In the genomic region with DNA sequence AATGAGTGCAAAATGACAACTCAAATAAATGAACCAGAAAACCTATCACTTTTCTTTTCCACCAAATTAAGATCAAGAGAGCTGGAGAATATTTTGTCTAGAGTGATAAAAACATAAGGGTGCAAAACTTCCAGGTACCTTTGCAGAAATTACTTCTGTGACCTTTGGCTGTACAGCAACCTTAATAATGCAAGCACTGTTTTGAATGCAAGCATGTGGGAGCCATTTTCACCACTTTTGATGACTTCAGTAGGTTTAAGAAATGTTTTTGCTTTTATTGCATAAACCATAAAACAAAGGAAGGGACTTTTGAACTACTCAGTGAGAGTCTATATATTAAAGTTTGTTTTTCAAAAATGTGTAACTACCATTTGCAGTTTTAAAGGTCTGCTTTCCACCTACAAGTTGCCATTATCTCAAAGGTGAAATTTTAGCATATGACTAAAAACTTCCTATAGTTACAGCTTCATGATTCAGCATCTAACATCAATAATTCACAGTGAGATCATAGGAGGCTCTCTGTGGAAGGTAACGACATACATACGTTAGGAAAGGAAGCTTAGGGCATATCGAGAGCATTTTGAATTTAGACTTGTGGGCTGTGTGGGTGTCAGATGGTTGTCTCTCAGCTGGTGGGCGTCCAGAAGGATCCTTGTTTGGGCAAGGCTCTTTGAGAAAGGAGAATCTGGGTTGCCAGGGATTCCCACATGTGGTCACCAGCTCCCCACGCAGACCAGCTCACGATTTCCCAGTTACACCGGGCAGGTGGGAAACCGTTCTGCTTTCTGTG, we compare ENCODE assay signal across 8 cellular contexts. TPM values are rescaled to one million over a fixed set of nuclear protein-coding genes. Genes with fewer than 3 reads are reported as not detected.
A peak's percentile ranks its signal among the peaks of the same experiment; 100 is the strongest.
DNase-seq lines count a peak whose midpoint lies in the region; ATAC-seq and TF ChIP-seq lines count a peak whose summit lies in the region.

No MANE protein-coding gene starts in this region.

- H3K4me2 ChIP-seq in BLaER1, result peak overlapping the region; percentile 70
- H3K4me2 ChIP-seq in KMS-11, result peak overlapping the region; percentile 68

- H3K79me2 ChIP-seq in KMS-11 (ENCODE audit: insufficient read depth, low read depth), result peaks cover 27% of the 10 kb centered on the region; the same call in 1 of the 2 replicates

- peaks cover 26% of the 10 kb centered on the region for H3K36me3 Mint-ChIP-seq in activated T-helper 2 cell treated with anti-CD3 and anti-CD28 coated beads, Interferon-gamma antibody, Interleukin-2, Interleukin-4, amounts not matched to agents 10 μg/mL and 5 μg/mL and 100 μg/mL, durations not matched to agents 14 hours and 24 hours and 36 hours (ENCODE audit: low read depth)

- H3K27ac ChIP-seq in BLaER1, result no peak overlapping the region
- H3K27ac ChIP-seq in KMS-11, result no peak overlapping the region; the same call in 1 of the 2 replicates
- peak overlapping the region in 1 of 2 donors; percentile 49 for H3K27ac ChIP-seq in aorta (ENCODE audit: low read depth in 1 of 2, low read length in 2 of 2)

- H3K4me1 ChIP-seq in BLaER1 (peaks cover 29% of the 10 kb centered on the region), KMS-11 (ENCODE audit: low read depth, poor library complexity, severe bottlenecking) (peaks cover 25% of the 10 kb centered on the region), aorta (ENCODE audit: control insufficient read depth in 1 of 2, insufficient read depth in 2 of 2, low read length in 2 of 2) (peaks cover 0 to under 1% of the 10 kb centered on the region in 2 donors)

- H3K27ac Mint-ChIP-seq in activated T-helper 2 cell treated with anti-CD3 and anti-CD28 coated beads, Interferon-gamma antibody, Interleukin-2, Interleukin-4, amounts not matched to agents 10 μg/mL and 5 μg/mL and 100 μg/mL, durations not matched to agents 14 hours and 24 hours and 36 hours, result peak overlapping the region; percentile 99

- H3K9me3 Mint-ChIP-seq in activated T-helper 2 cell treated with anti-CD3 and anti-CD28 coated beads, Interferon-gamma antibody, Interleukin-2, Interleukin-4, amounts not matched to agents 10 μg/mL and 5 μg/mL and 100 μg/mL, durations not matched to agents 14 hours and 24 hours and 36 hours, result no peaks in the 10 kb centered on the region

- H4K20me1 ChIP-seq in BLaER1 (peaks cover 36% of the 10 kb centered on the region), KMS-11 (ENCODE audit: insufficient read depth) (0 out of 2 replicates have a peak, but pooled peaks cover 4% of the 10 kb centered on the region)

- H3K27me3 ChIP-seq in BLaER1 (no peaks in the 10 kb centered on the region), KMS-11 (ENCODE audit: insufficient read depth, low read depth) (no peaks in the 10 kb centered on the region), aorta (ENCODE audit: control insufficient read depth in 1 of 2, insufficient read depth in 2 of 2, low read length in 1 of 2) (no peaks in the 10 kb centered on the region)

- H3K4me1 Mint-ChIP-seq in activated T-helper 2 cell treated with anti-CD3 and anti-CD28 coated beads, Interferon-gamma antibody, Interleukin-2, Interleukin-4, amounts not matched to agents 10 μg/mL and 5 μg/mL and 100 μg/mL, durations not matched to agents 14 hours and 24 hours and 36 hours (ENCODE audit: low read depth), result peaks cover 37% of the 10 kb centered on the region

- TF ChIP-seq CTCF in KMS-11 (conservative IDR thresholded peaks at IDR 0.05; ENCODE audit: low read depth, low read length), result no peak

- WGBS in aorta, 2 donors, result 12 to 15% methylated on average over 8 of the region's 8 CpGs

- H3K9ac ChIP-seq in BLaER1, result no peak overlapping the region
- no peak overlapping the region for H3K9ac ChIP-seq in KMS-11

- DNase-seq in activated T-helper 2 cell treated with anti-CD3 and anti-CD28 coated beads, Interferon-gamma antibody, Interleukin-2, Interleukin-4, amounts not matched to agents 10 μg/mL and 5 μg/mL and 100 μg/mL, durations not matched to agents 14 hours and 24 hours and 36 hours (ENCODE audit: low spot score), result no peak
- DNase-seq in inferior parietal cortex (ENCODE audit: extremely low spot score) (peak; percentile 29), HuH-7 (ENCODE audit: low spot score) (no peak), GF-D8 (lab: John Stamatoyannopoulos, UW) (no peak), aorta (no peak)
- DNase-seq in stimulated activated CD4-positive, alpha-beta T cell treated with anti-CD3 and anti-CD28 coated beads, Interleukin-4, amount 100 ng/mL, for 1 hour, result peak; percentile 47

- H3K4me3 Mint-ChIP-seq in activated T-helper 2 cell treated with anti-CD3 and anti-CD28 coated beads, Interferon-gamma antibody, Interleukin-2, Interleukin-4, amounts not matched to agents 10 μg/mL and 5 μg/mL and 100 μg/mL, durations not matched to agents 14 hours and 24 hours and 36 hours (ENCODE audit: low read depth), result peak overlapping the region; percentile 98

- H3K36me3 ChIP-seq in BLaER1 (peaks cover 19% of the 10 kb centered on the region), KMS-11 (ENCODE audit: insufficient read depth) (0 out of 2 replicates have a peak, but pooled peaks cover 12% of the 10 kb centered on the region), aorta (ENCODE audit: control insufficient read depth in 1 of 2, insufficient read depth in 2 of 2, low read length in 1 of 2) (peaks cover 0 to 3% of the 10 kb centered on the region in 2 donors)

- H2AFZ ChIP-seq in KMS-11 (ENCODE audit: low read depth), result peak overlapping the region; percentile 49; the same call in 1 of the 2 replicates

- H3K4me3 ChIP-seq in BLaER1 (peak overlapping the region; percentile 99), KMS-11 (IDR thresholded peaks at IDR 0.05; ENCODE audit: insufficient read depth, low read depth, low read length) (peak overlapping the region; percentile 0), aorta (ENCODE audit: low read length in 2 of 2) (peak overlapping the region in 1 of 2 donors; percentile 19)

- intact Hi-C loops in activated T-helper 2 cell treated with anti-CD3 and anti-CD28 coated beads, Interferon-gamma antibody, Interleukin-2, Interleukin-4, amounts not matched to agents 10 μg/mL and 5 μg/mL and 100 μg/mL, durations not matched to agents 14 hours and 24 hours and 36 hours (cut with micrococcal nuclease), result loop anchor here (1.0 to 5.0 kb wide), 11 partner anchors 10 to 754 kb away; partner anchors contain the start of genes SERBP1 and SLC35D1
- intact Hi-C loops in aorta (cut with DNase I), result loop anchor here (2.0 to 5.0 kb wide), 2 partner anchors 123 to 147 kb away; no protein-coding TSS in a partner anchor

- H3K27me3 Mint-ChIP-seq in activated T-helper 2 cell treated with anti-CD3 and anti-CD28 coated beads, Interferon-gamma antibody, Interleukin-2, Interleukin-4, amounts not matched to agents 10 μg/mL and 5 μg/mL and 100 μg/mL, durations not matched to agents 14 hours and 24 hours and 36 hours (ENCODE audit: low read depth), result peaks cover 2% of the 10 kb centered on the region

- ATAC-seq in aorta (ENCODE audit: low FRiP score), result no peak

- H3K9me3 ChIP-seq in BLaER1 (no peaks in the 10 kb centered on the region), aorta (ENCODE audit: control insufficient read depth, low read length) (no peaks in the 10 kb centered on the region)

RNA-seq across cellular contexts. Expression of gene GADD45A, which starts 1.1 kb away (rescaled TPM):
- 30.3 and 33.5 TPM in 2 replicates for total RNA-seq in activated T-helper 2 cell treated with anti-CD3 and anti-CD28 coated beads, Interferon-gamma antibody, Interleukin-2, Interleukin-4, amounts not matched to agents 10 μg/mL and 5 μg/mL and 100 μg/mL, durations not matched to agents 14 hours and 24 hours and 36 hours
- 100 to 1,000 TPM in 1 of 2 donors, 10 to 100 TPM in 1; 49.7 to 158 TPM for total RNA-seq in aorta
- 100 to 1,000 TPM; 154 to 186 TPM for polyA plus RNA-seq in aorta

Comparison
In these comparisons a context has a peak if more than half of its experiments do, and no peak if none do; other contexts are left out.
1. DNase-seq: peak in inferior parietal cortex (single experiment) and stimulated activated CD4-positive, alpha-beta T cell treated with anti-CD3 and anti-CD28 coated beads, Interleukin-4, amount 100 ng/mL, for 1 hour (single experiment); none in activated T-helper 2 cell treated with anti-CD3 and anti-CD28 coated beads, Interferon-gamma antibody, Interleukin-2, Interleukin-4, amounts not matched to agents 10 μg/mL and 5 μg/mL and 100 μg/mL, durations not matched to agents 14 hours and 24 hours and 36 hours (single experiment), HuH-7 (single experiment), GF-D8 (single experiment) and aorta (0 of 2).